ENCODE assay signal across 11 cellular contexts in genomic region chr10:46018453-46019169, GRCh38. TPM values are rescaled to one million over a fixed set of nuclear protein-coding genes. Genes with fewer than 3 reads are reported as not detected.
DNase-seq lines count a peak whose midpoint lies in the region; ATAC-seq and TF ChIP-seq lines count a peak whose summit lies in the region.
"Had no signal": no experiment of that assay in that cellular context is flagged by ENCODE, and none has a peak within 500 bp of the region (broad histone marks: within the 10 kb centered on the region; RNA-seq: fewer than 3 reads in every experiment).

No MANE protein-coding gene starts in this region.

- H3K27ac Mint-ChIP-seq in T-helper 17 cell: peak overlapping the region; percentile 78
- H3K27ac Mint-ChIP-seq in nephron progenitor cell: no peak overlapping the region

- H3K27ac ChIP-seq in skeletal muscle tissue (ENCODE audit: low read depth, low read length) (peak overlapping the region; percentile 4), suprapubic skin (no peak overlapping the region)
- H3K27ac ChIP-seq: breast epithelium, ovary had no signal

- DNase-seq in HCEC 1CT (peak; percentile 7), T-helper 17 cell (no peak), fibroblast of the aortic adventitia (ENCODE audit: low read depth) (peak; percentile 59), NCI-H2171 treated with DMSO at 0.1 percent for 48 hours (lab: John Stamatoyannopoulos, UW) (no peak), nephron progenitor cell (no peak), suprapubic skin (ENCODE audit: low spot score in 2 of 2) (no peak)
- DNase-seq: activated CD4-positive, alpha-beta T cell treated with anti-CD3 and anti-CD28 coated beads, Interleukin-2, amount 50 U/mL, for 48 hours; ovary had no signal

- no peak for TF ChIP-seq POLR2A in suprapubic skin (IDR thresholded peaks at IDR 0.05)

- H3K9me3 ChIP-seq in T-helper 17 cell (ENCODE audit: control insufficient read depth, low read length, poor library complexity, severe bottlenecking): no peaks in the 10 kb centered on the region
- no peaks in the 10 kb centered on the region for H3K9me3 ChIP-seq in skeletal muscle tissue (ENCODE audit: control insufficient read depth in 3 of 3, low read length in 3 of 3)
- H3K9me3 ChIP-seq in suprapubic skin: no peaks in the 10 kb centered on the region
- H3K9me3 ChIP-seq: breast epithelium, ovary had no signal

- H3K9me3 Mint-ChIP-seq in nephron progenitor cell: no peaks in the 10 kb centered on the region

- H3K36me3 Mint-ChIP-seq in T-helper 17 cell (ENCODE audit: low read depth) (no peaks in the 10 kb centered on the region), nephron progenitor cell (ENCODE audit: low read depth) (peaks cover 35% of the 10 kb centered on the region)

- H3K4me3 ChIP-seq in fibroblast of the aortic adventitia (ENCODE audit: low read depth, low read length): no peak overlapping the region
- no peak overlapping the region for H3K4me3 ChIP-seq in skeletal muscle tissue (ENCODE audit: low read length in 3 of 3)
- no peak overlapping the region for H3K4me3 ChIP-seq in suprapubic skin
- H3K4me3 ChIP-seq: breast epithelium, ovary had no signal

- no peak for TF ChIP-seq CTCF in fibroblast of the aortic adventitia (IDR thresholded peaks at IDR 0.05; ENCODE audit: insufficient read depth, low read length)
- TF ChIP-seq CTCF in nephron progenitor cell (IDR thresholded peaks at IDR 0.05): no peak
- no peak for TF ChIP-seq CTCF in suprapubic skin (IDR thresholded peaks at IDR 0.05)

- H3K9ac ChIP-seq in skeletal muscle tissue (ENCODE audit: low read depth in 1 of 3, low read length in 3 of 3): peak overlapping the region in 1 of 3 donors; percentile 18

- 57% methylated on average over 2 of the region's 2 CpGs for WGBS in suprapubic skin

- peaks cover 34 to 42% (median 40%) of the 10 kb centered on the region in 3 donors for H3K4me1 ChIP-seq in skeletal muscle tissue (ENCODE audit: control insufficient read depth in 3 of 3, insufficient read depth in 3 of 3, low read length in 3 of 3)
- peaks cover 53% of the 10 kb centered on the region for H3K4me1 ChIP-seq in suprapubic skin

- no peak for ATAC-seq in T-helper 17 cell

- H3K4me1 Mint-ChIP-seq in T-helper 17 cell (peaks cover 26% of the 10 kb centered on the region), nephron progenitor cell (peaks cover 52% of the 10 kb centered on the region)

- H3K27me3 Mint-ChIP-seq in T-helper 17 cell (no peaks in the 10 kb centered on the region), nephron progenitor cell (ENCODE audit: low read depth, poor library complexity) (no peaks in the 10 kb centered on the region)

- H3K27me3 ChIP-seq in skeletal muscle tissue (ENCODE audit: control insufficient read depth in 3 of 3, insufficient read depth in 3 of 3, low read length in 3 of 3) (no peaks in the 10 kb centered on the region), suprapubic skin (no peaks in the 10 kb centered on the region)
- H3K27me3 ChIP-seq: breast epithelium, ovary had no signal

- H3K36me3 ChIP-seq in skeletal muscle tissue (ENCODE audit: control insufficient read depth in 3 of 3, insufficient read depth in 3 of 3, low read length in 3 of 3): peaks cover 15 to 17% (median 15%) of the 10 kb centered on the region in 3 donors
- H3K36me3 ChIP-seq in suprapubic skin: peaks cover 21% of the 10 kb centered on the region
- H3K36me3 ChIP-seq: breast epithelium, ovary had no signal

- no peak for TF ChIP-seq EP300 in suprapubic skin (IDR thresholded peaks at IDR 0.05)

- H3K4me3 Mint-ChIP-seq in T-helper 17 cell: no peak overlapping the region
- no peak overlapping the region for H3K4me3 Mint-ChIP-seq in nephron progenitor cell

RNA-seq across cellular contexts. Expression of gene NCOA4, which starts 11.8 kb away (rescaled TPM):
- 100 to 1,000 TPM in 1 of 2 donors, 10 to 100 TPM in 1; 51.5 to 107 TPM for total RNA-seq in T-helper 17 cell
- 187 and 585 TPM in 2 replicates for total RNA-seq in fibroblast of the aortic adventitia (ENCODE audit: low replicate concordance)
- 338 TPM for total RNA-seq in skeletal muscle tissue
- 100 to 1,000 TPM; 117 to 170 (median 151) TPM for total RNA-seq in suprapubic skin

RNA-seq across cellular contexts. Expression of gene MSMB, which starts 27.5 kb away (rescaled TPM):
- total RNA-seq in T-helper 17 cell: not detected
- not detected in 2 replicates for total RNA-seq in fibroblast of the aortic adventitia (ENCODE audit: low replicate concordance)
- total RNA-seq in skeletal muscle tissue: not detected
- total RNA-seq in suprapubic skin: 100 to 1,000 TPM in 1 of 4 donors, 10 to 100 TPM in 1, 1 to 10 TPM in 1, not detected in 1; 4.5 to 104 (median 86.9) TPM
- total RNA-seq: MCF 10A, ovary had no signal

RNA-seq across cellular contexts. Expression of gene TIMM23, which starts 46.3 kb away (rescaled TPM):
- 10 to 100 TPM; 23.8 to 33.0 TPM for total RNA-seq in T-helper 17 cell
- 54.1 and 77.6 TPM in 2 replicates for total RNA-seq in fibroblast of the aortic adventitia (ENCODE audit: low replicate concordance)
- total RNA-seq in skeletal muscle tissue: 61.6 TPM
- total RNA-seq in suprapubic skin: 10 to 100 TPM; 35.3 to 72.3 (median 57.6) TPM

Comparison
In these comparisons a context has a peak if more than half of its experiments do, and no peak if none do; other contexts are left out.
1. DNase-seq: peak in HCEC 1CT (single experiment) and fibroblast of the aortic adventitia (single experiment); none in T-helper 17 cell (0 of 3), NCI-H2171 treated with DMSO at 0.1 percent for 48 hours (single experiment), nephron progenitor cell (single experiment) and suprapubic skin (0 of 2).